In the genomic region with DNA sequence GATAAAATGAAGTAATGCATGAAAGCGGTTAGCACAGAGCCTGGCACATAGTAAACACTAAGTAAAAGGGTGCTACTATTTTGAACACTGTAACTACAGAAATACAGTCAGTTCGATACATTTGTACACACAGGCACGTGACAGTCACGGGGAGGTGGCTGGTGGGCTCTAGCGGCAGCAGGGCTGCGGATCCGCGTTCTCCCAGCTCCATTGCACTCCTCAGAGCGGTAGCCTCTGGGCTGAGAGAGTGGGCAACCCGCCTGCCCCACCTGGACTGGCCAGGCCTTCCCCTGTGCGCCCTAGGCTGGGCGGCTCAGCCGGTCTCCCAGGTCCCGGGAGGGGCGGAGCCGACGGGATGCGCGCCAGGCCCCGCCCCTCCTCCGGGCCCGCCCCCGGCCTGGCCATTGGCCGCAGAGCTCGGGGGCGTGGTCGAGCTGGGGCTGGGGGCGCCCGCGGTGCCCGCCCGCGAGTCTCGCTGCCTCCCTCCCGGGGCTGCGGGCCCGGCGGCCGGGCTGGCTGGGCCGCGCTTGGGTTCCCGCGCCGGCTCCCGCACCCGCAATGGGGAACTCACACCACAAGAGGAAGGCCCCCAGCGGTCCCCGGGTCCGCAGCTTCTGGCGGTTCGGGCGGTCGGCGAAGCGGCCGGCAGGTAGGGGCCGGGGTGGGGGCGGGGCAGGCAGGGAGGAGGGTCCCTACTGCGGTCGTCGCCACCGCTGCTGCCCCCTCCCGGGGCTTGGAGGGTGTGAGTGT, we compare ENCODE assay signal across 8 cellular contexts. TPM values are rescaled to one million over a fixed set of nuclear protein-coding genes. Genes with fewer than 3 reads are reported as not detected.
DNase-seq lines count a peak whose midpoint lies in the region; ATAC-seq and TF ChIP-seq lines count a peak whose summit lies in the region.

No MANE protein-coding gene starts in this region.

- H2AFZ ChIP-seq in GM23248, result peak overlapping the region; percentile 78

- TF ChIP-seq CTCF in CD8-positive, alpha-beta T cell (IDR thresholded peaks at IDR 0.05), result no peak
- TF ChIP-seq CTCF in dorsolateral prefrontal cortex (IDR thresholded peaks at IDR 0.05 in 54 of 56, conservative IDR thresholded peaks at IDR 0.05 in 2 of 56; ENCODE audit: low read depth in 1 of 56, partially characterized antibody in 56 of 56), result no peak
- TF ChIP-seq CTCF in lower lobe of right lung (IDR thresholded peaks at IDR 0.05), result no peak

- H3K4me3 ChIP-seq in CD8-positive, alpha-beta T cell (ENCODE audit: low read depth, low read length), result peak overlapping the region; percentile 76
- H3K4me3 ChIP-seq in GM23248, result peak overlapping the region; percentile 74
- H3K4me3 ChIP-seq in dorsolateral prefrontal cortex, result peak overlapping the region; percentile 59 to 86 (median 72)
- peak overlapping the region; percentile 64 for H3K4me3 ChIP-seq in lower lobe of right lung

- H3K4me3 Mint-ChIP-seq in CD8-positive, alpha-beta T cell, result peak overlapping the region; percentile 87

- no peaks in the 10 kb centered on the region for H3K79me2 ChIP-seq in GM23248 (ENCODE audit: insufficient read depth)

- H3K9me2 ChIP-seq in GM23248 (ENCODE audit: insufficient read depth), result no peaks in the 10 kb centered on the region

- 4 to 7% methylated on average over 16 to 51 of the region's 63 CpGs for WGBS in GM23248 (ENCODE audit: low coverage in 1 of 2, low lambda C conversion rate in 2 of 2, missing lambda C conversion rate in 2 of 2), 2 experiments

- H3K36me3 Mint-ChIP-seq in CD8-positive, alpha-beta T cell, result no peaks in the 10 kb centered on the region

- no peak overlapping the region for H3K27ac ChIP-seq in CD8-positive, alpha-beta T cell (ENCODE audit: low read depth, low read length)
- no peak overlapping the region for H3K27ac ChIP-seq in GM23248
- peak overlapping the region in 50 of 59 donors; percentile 12 to 91 (median 72) for H3K27ac ChIP-seq in dorsolateral prefrontal cortex
- H3K27ac ChIP-seq in lower lobe of right lung, result peak overlapping the region; percentile 66

- ATAC-seq in CD8-positive, alpha-beta T cell, result peak; percentile 77
- ATAC-seq in lower lobe of right lung (peak; percentile 89 to 94), GM21717 (IDR thresholded peaks at IDR 0.05; ENCODE audit: unreplicated experiment) (no peak)

- intact Hi-C loops in CD8-positive, alpha-beta T cell (cut with DNase I, micrococcal nuclease), result loop anchor here (1.0 to 2.0 kb wide), 2 partner anchors 63 to 64 kb away; partner anchors contain the start of genes S100PBP (in 2 of the 2) and YARS1 (in 2 of the 2)
- intact Hi-C loops in dorsolateral prefrontal cortex (cut with DNase I), result no loop called here
- intact Hi-C loops in lower lobe of right lung (cut with DNase I), result no loop called here

- H3K9ac ChIP-seq in GM23248, result peak overlapping the region; percentile 64

- H3K27me3 Mint-ChIP-seq in CD8-positive, alpha-beta T cell (ENCODE audit: low read depth), result peaks cover 2% of the 10 kb centered on the region

- in situ Hi-C loops in GM23248 (cut with MboI), result no loop called here

- no peaks in the 10 kb centered on the region for H3K27me3 ChIP-seq in CD8-positive, alpha-beta T cell (ENCODE audit: insufficient read depth, low read length)
- H3K27me3 ChIP-seq in GM23248 (replicated peaks; ENCODE audit: insufficient read depth) (no peaks in the 10 kb centered on the region), dorsolateral prefrontal cortex (no peaks in the 10 kb centered on the region), lower lobe of right lung (ENCODE audit: low read depth) (no peaks in the 10 kb centered on the region)

- no peaks in the 10 kb centered on the region for H4K20me1 ChIP-seq in GM23248 (ENCODE audit: insufficient read depth)

- peak overlapping the region; percentile 78 for H3K4me2 ChIP-seq in GM23248 (ENCODE audit: unreplicated experiment)

- no peaks in the 10 kb centered on the region for H3K9me3 Mint-ChIP-seq in CD8-positive, alpha-beta T cell

- POLR2A ChIA-PET in CD8-positive, alpha-beta T cell (lab: Charles Lee), result no interaction called here

- peaks cover 6% of the 10 kb centered on the region for H3K4me1 ChIP-seq in CD8-positive, alpha-beta T cell (ENCODE audit: insufficient read depth, low read length)
- no peaks in the 10 kb centered on the region; the same call in 1 of the 2 replicates for H3K4me1 ChIP-seq in GM23248 (ENCODE audit: insufficient read depth)
- H3K4me1 ChIP-seq in lower lobe of right lung, result peaks cover 31% of the 10 kb centered on the region

- peak; percentile 41 to 78 (median 61) for DNase-seq in CD8-positive, alpha-beta T cell
- DNase-seq in GM23248, result peak; percentile 78
- peak; percentile 90 for DNase-seq in NCI-H345 (lab: John Stamatoyannopoulos, UW)
- DNase-seq in activated CD4-positive, alpha-beta T cell treated with anti-CD3 and anti-CD28 coated beads, Interleukin-2, amount 50 U/mL, for 4 hours, result peak; percentile 36 to 46
- DNase-seq in dorsolateral prefrontal cortex, result peak in 7 of 10 donors; percentile 45 to 84 (median 61)
- DNase-seq in lower lobe of right lung, result peak; percentile 82
- peak; percentile 62 to 65 for DNase-seq in stimulated activated CD4-positive, alpha-beta T cell treated with anti-CD3 and anti-CD28 coated beads, Interleukin-4, amount 100 ng/mL, for 48 hours (ENCODE audit: low read depth in 2 of 2)

- CTCF ChIA-PET in CD8-positive, alpha-beta T cell (lab: Charles Lee), result no interaction called here

- peaks cover 11% of the 10 kb centered on the region for H3K4me1 Mint-ChIP-seq in CD8-positive, alpha-beta T cell (ENCODE audit: low read depth)

- no peaks in the 10 kb centered on the region; the same call in 1 of the 2 replicates for H3F3A ChIP-seq in GM23248 (ENCODE audit: insufficient read depth)

- H3K9me3 ChIP-seq in CD8-positive, alpha-beta T cell (ENCODE audit: low read length), result no peaks in the 10 kb centered on the region
- no peaks in the 10 kb centered on the region for H3K9me3 ChIP-seq in GM23248 (ENCODE audit: low read depth)
- no peaks in the 10 kb centered on the region for H3K9me3 ChIP-seq in lower lobe of right lung

- no peaks in the 10 kb centered on the region for H3K36me3 ChIP-seq in CD8-positive, alpha-beta T cell (ENCODE audit: insufficient read depth, low read length)
- H3K36me3 ChIP-seq in GM23248 (ENCODE audit: low read depth), result no peaks in the 10 kb centered on the region
- H3K36me3 ChIP-seq in lower lobe of right lung, result no peaks in the 10 kb centered on the region

- peak overlapping the region; percentile 4 for H3K27ac Mint-ChIP-seq in CD8-positive, alpha-beta T cell

RNA-seq across cellular contexts. Expression of gene SYNC, which starts 51.1 kb away (rescaled TPM):
- total RNA-seq in CD8-positive, alpha-beta T cell, result not detected
- total RNA-seq in GM23248 (2014; rRNA removed; shearing (Covaris generic)), result 103 and 112 TPM in 2 replicates
- 60.0 and 60.5 TPM in 2 replicates for polyA plus RNA-seq in GM23248 (2016; fragmentation: Nextera tagmentation; extraction: Ambion mirVana)
- total RNA-seq in dorsolateral prefrontal cortex, result 1 to 10 TPM; 2.0 to 9.9 (median 5.5) TPM
- 14.5 TPM for total RNA-seq in lower lobe of right lung

Comparison
In these comparisons a context has a peak if more than half of its experiments do, and no peak if none do; other contexts are left out.
1. H3K27ac ChIP-seq: peak in dorsolateral prefrontal cortex (50 of 59) and lower lobe of right lung (single experiment); none in CD8-positive, alpha-beta T cell (single experiment) and GM23248 (single experiment).
2. intact Hi-C loops: an anchor here in CD8-positive, alpha-beta T cell (1.0 to 2.0 kb wide); none called in dorsolateral prefrontal cortex and lower lobe of right lung.
3. Peak in every context shown above with its lines, with median percentiles within 50 percentile points of each other: DNase-seq and H3K4me3 ChIP-seq.